ENCODE assay signal across 8 cellular contexts in the genomic region with DNA sequence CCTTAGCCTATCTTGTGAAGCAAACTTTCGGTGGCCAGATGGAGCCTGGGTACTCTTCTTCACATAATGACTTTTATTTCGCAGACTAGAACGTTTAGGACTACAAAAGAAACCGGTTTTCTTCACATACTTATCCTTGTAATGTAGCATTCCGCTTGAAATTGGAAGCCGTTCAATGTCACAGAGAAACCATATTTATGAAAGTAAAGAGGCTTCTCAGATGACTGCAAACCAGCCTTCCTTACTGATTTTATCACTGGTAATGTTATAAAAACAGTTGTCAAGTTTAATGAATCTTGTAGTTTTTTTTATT.
DNase-seq lines count a peak whose midpoint lies in the region; ATAC-seq, FAIRE-seq and TF ChIP-seq lines count a peak whose summit lies in the region.

No MANE protein-coding gene starts in this region.

- WGBS in A549 (ENCODE audit: missing lambda C conversion rate), result 19% methylated on average over 6 of the region's 6 CpGs

- intact Hi-C loops in colonic mucosa (cut with DNase I), result no loop called here

- H3K36me3 ChIP-seq in colonic mucosa, result no peaks in the 10 kb centered on the region

- H3K4me3 ChIP-seq in A549 (peak overlapping the region; percentile 54), colonic mucosa (peak overlapping the region; percentile 39)

- in situ Hi-C loops in G401 (cut with HindIII; ENCODE audit: low sequenced_read_pairs), result no loop called here

- TF ChIP-seq RAD21 in A549 (conservative IDR thresholded peaks at IDR 0.05 in 1 of 2, IDR thresholded peaks at IDR 0.05 in 1 of 2), result no peak

- ATAC-seq in A549 (no peak), naive B cell (ENCODE audit: low read depth in 2 of 2) (no peak), GM18517 (IDR thresholded peaks at IDR 0.05; ENCODE audit: unreplicated experiment) (no peak), HG03045 (IDR thresholded peaks at IDR 0.05; ENCODE audit: unreplicated experiment) (no peak)

- peak overlapping the region; percentile 89 for H3K4me2 ChIP-seq in A549

- no peak for TF ChIP-seq POLR2A in A549 (IDR thresholded peaks at IDR 0.05; ENCODE audit: low read length)

- CTCF ChIA-PET in A549 (lab: Yijun Ruan, JAX), result no interaction called here

- H3K27ac ChIP-seq in A549 (peak overlapping the region; percentile 91 to 93), colonic mucosa (peak overlapping the region; percentile 81)

- no peaks in the 10 kb centered on the region for H3K27me3 Mint-ChIP-seq in IgD-negative memory B cell
- no peaks in the 10 kb centered on the region for H3K27me3 Mint-ChIP-seq in naive B cell

- POLR2A ChIA-PET in A549 (lab: Yijun Ruan, JAX), result interaction anchor here (0.6 to 2.1 kb wide), 9 partner anchors 10 to 351 kb away, joined by 3 to 28 read pairs (median 4); no protein-coding TSS in a partner anchor

- H3K4me1 Mint-ChIP-seq in IgD-negative memory B cell, result peaks cover 16 to 37% (median 30%) of the 10 kb centered on the region in 3 donors
- H3K4me1 Mint-ChIP-seq in naive B cell, result peaks cover 38 to 49% (median 40%) of the 10 kb centered on the region in 3 donors

- H3K9ac ChIP-seq in colonic mucosa (ENCODE audit: low read depth in 2 of 2, low read length in 2 of 2), result peak overlapping the region; percentile 61 to 70

- TF ChIP-seq EP300 in A549 (IDR thresholded peaks at IDR 0.05), result no peak

- no peaks in the 10 kb centered on the region for H3K36me3 Mint-ChIP-seq in IgD-negative memory B cell
- no peaks in the 10 kb centered on the region for H3K36me3 Mint-ChIP-seq in naive B cell

- FAIRE-seq in A549 (lab: Jason Lieb, UNC), result no peak

- no peaks in the 10 kb centered on the region for H3K9me3 Mint-ChIP-seq in IgD-negative memory B cell
- no peaks in the 10 kb centered on the region for H3K9me3 Mint-ChIP-seq in naive B cell

- H3K4me1 ChIP-seq in A549, result peaks cover 5% of the 10 kb centered on the region; the same call in 1 of the 3 replicates
- no peaks in the 10 kb centered on the region for H3K4me1 ChIP-seq in colonic mucosa

- H3K4me3 Mint-ChIP-seq in IgD-negative memory B cell (peak overlapping the region; percentile 83 to 99 (median 98)), naive B cell (peak overlapping the region; percentile 88 to 99 (median 98))

- H3K27me3 ChIP-seq in colonic mucosa, result no peaks in the 10 kb centered on the region

- TF ChIP-seq CTCF in A549 (IDR thresholded peaks at IDR 0.05) (no peak), colonic mucosa (IDR thresholded peaks at IDR 0.05) (no peak)

- DNase-seq in A549 (ENCODE audit: low read depth in 1 of 2, low spot score in 1 of 2) (no peak), colonic mucosa (no peak), naive B cell (no peak), G401 (ENCODE audit: low spot score) (no peak), pons (ENCODE audit: low spot score) (no peak)

- H3K9me3 ChIP-seq in A549 (no peaks in the 10 kb centered on the region), colonic mucosa (no peaks in the 10 kb centered on the region)

- peak overlapping the region; percentile 87 to 100 (median 100) for H3K27ac Mint-ChIP-seq in IgD-negative memory B cell
- H3K27ac Mint-ChIP-seq in naive B cell, result peak overlapping the region; percentile 100

TF ChIP-seq in A549, 52 proteins besides CTCF, POLR2A, EP300 and RAD21:
- 0 out of 5 replicates have a peak, but pooled peaks of 1 of the 2 experiments have one; percentile 18 for TF ChIP-seq JUN (IDR thresholded peaks at IDR 0.05)
- no peak for TF ChIP-seq CBX2 (IDR thresholded peaks at IDR 0.05; ENCODE audit: borderline replicate concordance, low read depth)
- no peak for TF ChIP-seq CHD2 (IDR thresholded peaks at IDR 0.05; ENCODE audit: low read length, partially characterized antibody)
